ENCODE assay signal across 11 cellular contexts in genomic region chr5:43044181-43044914, GRCh38. TPM values are rescaled to one million over a fixed set of nuclear protein-coding genes. Genes with fewer than 3 reads are reported as not detected.
DNase-seq lines count a peak whose midpoint lies in the region; ATAC-seq, FAIRE-seq and TF ChIP-seq lines count a peak whose summit lies in the region.
"Had no signal": no experiment of that assay in that cellular context is flagged by ENCODE, and none has a peak within 500 bp of the region (broad histone marks: within the 10 kb centered on the region; RNA-seq: fewer than 3 reads in every experiment).

No MANE protein-coding gene starts in this region.

- H3K36me3 Mint-ChIP-seq in IgD-negative memory B cell (no peaks in the 10 kb centered on the region), endothelial cell (ENCODE audit: low read depth, unreplicated experiment) (peaks cover 4% of the 10 kb centered on the region), nephron (ENCODE audit: low read depth) (no peaks in the 10 kb centered on the region)

- TF ChIP-seq CTCF in endothelial cell (IDR thresholded peaks at IDR 0.05; ENCODE audit: unreplicated experiment): no peak
- TF ChIP-seq CTCF in nephron (IDR thresholded peaks at IDR 0.05; ENCODE audit: unreplicated experiment in 3 of 3): no peak
- TF ChIP-seq CTCF in D721Med (IDR thresholded peaks at IDR 0.05; ENCODE audit: insufficient read depth, missing control alignments): no peak

- H3K27me3 Mint-ChIP-seq in IgD-negative memory B cell: no peaks in the 10 kb centered on the region
- H3K27me3 Mint-ChIP-seq in endothelial cell (ENCODE audit: unreplicated experiment): peaks cover 8% of the 10 kb centered on the region
- peaks cover 82% of the 10 kb centered on the region for H3K27me3 Mint-ChIP-seq in nephron (ENCODE audit: low read depth)
- H3K27me3 Mint-ChIP-seq: activated naive CD8-positive, alpha-beta T cell treated with anti-CD3 and anti-CD28 coated beads, Interleukin-2, amount 10 ng/mL, durations not matched to agents 7 days and 5 days had no signal

- DNase-seq in AG08395 (ENCODE audit: low spot score) (peak; percentile 24), endothelial cell (ENCODE audit: low spot score) (peak; percentile 43), D721Med (ENCODE audit: insufficient read length, low spot score) (no peak)
- DNase-seq: activated naive CD8-positive, alpha-beta T cell treated with anti-CD3 and anti-CD28 coated beads, Interleukin-2, amount 10 ng/mL, durations not matched to agents 7 days and 5 days; NCI-H2171 treated with DMSO at 0.1 percent for 48 hours had no signal

- FAIRE-seq in D721Med (lab: Jason Lieb, UNC): no peak
- FAIRE-seq: keratinocyte had no signal

- ATAC-seq in GM18867 (IDR thresholded peaks at IDR 0.05; ENCODE audit: unreplicated experiment): no peak
- ATAC-seq in HG02885 (IDR thresholded peaks at IDR 0.05; ENCODE audit: poor library complexity, unreplicated experiment): no peak
- ATAC-seq in GM18909 (IDR thresholded peaks at IDR 0.05; ENCODE audit: poor library complexity, unreplicated experiment): no peak

- H3K4me1 Mint-ChIP-seq in IgD-negative memory B cell: peaks cover 10 to 15% (median 14%) of the 10 kb centered on the region in 3 donors
- peaks cover 18% of the 10 kb centered on the region for H3K4me1 Mint-ChIP-seq in endothelial cell (ENCODE audit: unreplicated experiment)
- peaks cover 40% of the 10 kb centered on the region for H3K4me1 Mint-ChIP-seq in nephron

- H3K4me3 Mint-ChIP-seq in IgD-negative memory B cell (peak overlapping the region in 3 of 4 donors; percentile 4 to 61 (median 28)), endothelial cell (ENCODE audit: unreplicated experiment) (peak overlapping the region; percentile 23), nephron (peak overlapping the region; percentile 8 to 56 (median 38))
- H3K4me3 Mint-ChIP-seq: activated naive CD8-positive, alpha-beta T cell treated with anti-CD3 and anti-CD28 coated beads, Interleukin-2, amount 10 ng/mL, durations not matched to agents 7 days and 5 days had no signal

- no peaks in the 10 kb centered on the region for H3K9me3 Mint-ChIP-seq in IgD-negative memory B cell
- no peaks in the 10 kb centered on the region for H3K9me3 Mint-ChIP-seq in endothelial cell (ENCODE audit: unreplicated experiment)
- H3K9me3 Mint-ChIP-seq in nephron: no peaks in the 10 kb centered on the region
- H3K9me3 Mint-ChIP-seq: activated naive CD8-positive, alpha-beta T cell treated with anti-CD3 and anti-CD28 coated beads, Interleukin-2, amount 10 ng/mL, durations not matched to agents 7 days and 5 days had no signal

- peak overlapping the region in 1 of 3 donors; percentile 69 for H3K27ac Mint-ChIP-seq in IgD-negative memory B cell
- no peak overlapping the region for H3K27ac Mint-ChIP-seq in endothelial cell (ENCODE audit: unreplicated experiment)
- H3K27ac Mint-ChIP-seq in nephron: no peak overlapping the region
- H3K27ac Mint-ChIP-seq: activated naive CD8-positive, alpha-beta T cell treated with anti-CD3 and anti-CD28 coated beads, Interleukin-2, amount 10 ng/mL, durations not matched to agents 7 days and 5 days had no signal

RNA-seq across cellular contexts. Expression of gene ANXA2R, which starts 4.2 kb away (rescaled TPM):
- polyA plus RNA-seq in IgD-negative memory B cell: 42.9 TPM
- total RNA-seq in endothelial cell (ENCODE audit: unreplicated experiment): 1.1 TPM
